ENCODE assay signal across 9 cellular contexts in genomic region chr2:177710889-177711288, GRCh38.
"Had no signal": no experiment of that assay in that cellular context is flagged by ENCODE, and none has a peak within 500 bp of the region (broad histone marks: within the 10 kb centered on the region; RNA-seq: fewer than 3 reads in every experiment).

No MANE protein-coding gene starts in this region.

- H3K9me3 ChIP-seq: HAP-1 had no signal

- H3K4me1 Mint-ChIP-seq: IgD-negative memory B cell had no signal

- H3K9me3 Mint-ChIP-seq: HFFc6, IgD-negative memory B cell had no signal

- H3K4me3 Mint-ChIP-seq: HFFc6, IgD-negative memory B cell had no signal

- H3K27ac Mint-ChIP-seq: HFFc6, IgD-negative memory B cell had no signal

- H3K27ac ChIP-seq: GM23248, HL-60 had no signal

- H2AFZ ChIP-seq: GM23248 had no signal

- H3K9ac ChIP-seq: GM23248 had no signal

- H3K36me3 ChIP-seq: HAP-1 had no signal

- H3K36me3 Mint-ChIP-seq: IgD-negative memory B cell had no signal

- FAIRE-seq: HepG2 had no signal

- ATAC-seq: HCT116, HepG2 had no signal

- DNase-seq: GM23248, GOT3, H7, HFFc6 had no signal

- H3K4me3 ChIP-seq: GM23248, HAP-1 had no signal
